Comparison of ENCODE assay signal across 8 cellular contexts in genomic region chr7:154651501-154651900, GRCh38.
"Had no signal": no experiment of that assay in that cellular context is flagged by ENCODE, and none has a peak within 500 bp of the region (broad histone marks: within the 10 kb centered on the region; RNA-seq: fewer than 3 reads in every experiment).

No MANE protein-coding gene starts in this region.

- H3K27ac Mint-ChIP-seq: HFFc6 had no signal

- ATAC-seq: HCT116, K562 had no signal

- DNase-seq: GM23248, GOT3, H7, HFFc6, IMR-90, KG1 had no signal

- H3K4me3 Mint-ChIP-seq: HFFc6 had no signal
